ENCODE assay signal across 1 cellular context in genomic region chr9:133440884-133441283, GRCh38.
TF ChIP-seq lines count a peak whose summit lies in the region.

No MANE protein-coding gene starts in this region.

TF ChIP-seq in IMR-90, 13 proteins besides CTCF, POLR2A, EP300 and RAD21:
- TF ChIP-seq MAFK (IDR thresholded peaks at IDR 0.05; ENCODE audit: low read depth, low read length) (no peak), NFE2L2 (IDR thresholded peaks at IDR 0.05; ENCODE audit: low read depth, low read length) (no peak), RFX5 (IDR thresholded peaks at IDR 0.05; ENCODE audit: low read depth, low read length) (no peak), BHLHE40 (IDR thresholded peaks at IDR 0.05; ENCODE audit: low read depth, low read length) (no peak), CEBPB (IDR thresholded peaks at IDR 0.05; ENCODE audit: low read depth, low read length) (no peak), FOS (IDR thresholded peaks at IDR 0.05; ENCODE audit: low read depth, low read length) (no peak), CHD1 (IDR thresholded peaks at IDR 0.05; ENCODE audit: low read depth, low read length) (no peak), MXI1 (IDR thresholded peaks at IDR 0.05; ENCODE audit: borderline replicate concordance, low read depth, low read length) (no peak), USF2 (IDR thresholded peaks at IDR 0.05; ENCODE audit: low read depth, low read length) (no peak)
